ENCODE assay signal across 3 cellular contexts in genomic region chr3:52187576-52187975, GRCh38.
TF ChIP-seq lines count a peak whose summit lies in the region.

No MANE protein-coding gene starts in this region.

TF ChIP-seq in HEK293, 187 proteins besides CTCF, POLR2A, EP300 and RAD21:
- TF ChIP-seq ZNF146 (tag by site-specific recombination; IDR thresholded peaks at IDR 0.05) (peak; percentile 93), ZNF324 (tag by site-specific recombination; IDR thresholded peaks at IDR 0.05) (no peak)

TF ChIP-seq in K562, 482 proteins besides CTCF, POLR2A, EP300 and RAD21:
- TF ChIP-seq ZNF146 (CRISPR knock-in tag; IDR thresholded peaks at IDR 0.05; ENCODE audit: unreplicated experiment) = peak; percentile 98
- TF ChIP-seq RBM25 (IDR thresholded peaks at IDR 0.05; ENCODE audit: low read depth, low read length, severe bottlenecking) = peak; percentile 76
- no peak for TF ChIP-seq ZNF766 (CRISPR knock-in tag; conservative IDR thresholded peaks at IDR 0.05)

TF ChIP-seq in H1, 55 proteins besides CTCF, POLR2A, EP300 and RAD21:
- TF ChIP-seq KDM1A (IDR thresholded peaks at IDR 0.05; ENCODE audit: borderline replicate concordance, low read length) = 0 out of 2 replicates have a peak, but pooled peaks have one; percentile 12
- no peak for TF ChIP-seq PHF8 (conservative IDR thresholded peaks at IDR 0.05; ENCODE audit: low read depth, low read length)
- TF ChIP-seq MAFK (IDR thresholded peaks at IDR 0.05; ENCODE audit: low read depth, low read length) = no peak
- TF ChIP-seq ATF2 (IDR thresholded peaks at IDR 0.05; ENCODE audit: low read length) = no peak
- no peak for TF ChIP-seq EGR1 (IDR thresholded peaks at IDR 0.05; ENCODE audit: borderline replicate concordance, low read depth, low read length)
- TF ChIP-seq SP2 (IDR thresholded peaks at IDR 0.05; ENCODE audit: low read length) = no peak
